ENCODE assay signal across 8 cellular contexts in the genomic region with DNA sequence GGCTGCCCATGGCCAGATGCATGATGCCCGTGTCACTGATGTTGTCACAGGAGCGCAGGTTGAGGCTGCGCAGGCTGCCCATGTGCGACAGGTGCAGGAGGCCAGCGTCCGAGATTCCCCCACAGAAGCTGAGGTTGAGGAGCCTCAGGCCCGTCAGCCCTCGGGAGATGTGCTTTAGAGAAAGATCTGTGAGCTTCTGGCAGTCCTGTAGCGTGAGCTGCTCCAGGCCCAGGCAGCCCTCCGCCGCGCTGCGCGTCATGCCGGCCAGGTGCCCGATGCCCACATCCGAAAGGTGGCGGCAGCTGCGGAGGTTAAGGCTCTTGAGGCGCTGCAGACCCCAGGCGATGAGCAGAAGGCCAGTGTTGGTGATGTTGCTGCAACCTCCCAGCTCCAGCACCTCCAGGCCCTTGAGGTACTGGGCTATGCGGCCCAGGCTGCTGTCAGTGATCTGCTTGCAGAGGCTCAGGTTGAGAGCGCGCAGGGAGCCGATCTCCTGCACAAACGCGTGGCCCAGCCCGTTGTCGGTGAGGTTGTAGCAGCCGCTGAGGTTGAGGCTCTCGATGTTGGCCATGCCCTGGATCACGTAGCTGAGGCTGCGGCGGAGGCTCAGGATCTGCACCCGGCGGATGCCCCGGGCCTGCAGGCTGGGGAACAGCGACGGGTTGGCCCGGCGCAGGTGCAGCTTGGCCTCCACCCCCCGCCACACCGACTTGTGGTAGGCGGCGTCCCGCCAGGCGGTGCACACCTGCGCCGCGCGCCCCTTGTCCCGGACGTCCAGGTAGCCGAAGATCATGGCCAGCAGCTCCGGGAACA. TPM values are rescaled to one million over a fixed set of nuclear protein-coding genes. Genes with fewer than 3 reads are reported as not detected.
DNase-seq lines count a peak whose midpoint lies in the region; ATAC-seq and TF ChIP-seq lines count a peak whose summit lies in the region.

No MANE protein-coding gene starts in this region.

- H2AFZ ChIP-seq in GM23338 = no peak overlapping the region

- ATAC-seq in GM23338 = peak; percentile 13
- peak; percentile 42 for ATAC-seq in stimulated activated effector memory CD8-positive, alpha-beta T cell treated with anti-CD3 and anti-CD28 coated beads, Interleukin-12 subunit alpha, Interleukin-12 subunit beta, amount 100 ng/mL, for 72 hours

- H3K9me3 Mint-ChIP-seq in GM23338 = no peaks in the 10 kb centered on the region; the same call in 2 of the 3 replicates
- H3K9me3 Mint-ChIP-seq in stimulated activated effector memory CD8-positive, alpha-beta T cell treated with anti-CD3 and anti-CD28 coated beads, Interleukin-12 subunit alpha, Interleukin-12 subunit beta, amount 100 ng/mL, for 72 hours = no peaks in the 10 kb centered on the region

- peaks cover 16% of the 10 kb centered on the region; the same call in 1 of the 2 replicates for H3K79me2 ChIP-seq in GM23338 (replicated peaks; ENCODE audit: insufficient read depth)

- peak; percentile 73 for DNase-seq in ELR (ENCODE audit: low read depth)
- DNase-seq in GM23338 (ENCODE audit: low spot score) = peak; percentile 53
- DNase-seq in LoVo (ENCODE audit: low spot score) = peak; percentile 47
- peak; percentile 42 for DNase-seq in activated CD4-positive, alpha-beta T cell treated with anti-CD3 and anti-CD28 coated beads for 1 hour
- peak; percentile 24 for DNase-seq in cortex of kidney (lab: John Stamatoyannopoulos, UW)
- peak; percentile 47 to 53 for DNase-seq in lung microvascular endothelial cell (ENCODE audit: low read depth in 2 of 2)
- DNase-seq in stimulated activated effector memory CD8-positive, alpha-beta T cell treated with anti-CD3 and anti-CD28 coated beads, Interleukin-12 subunit alpha, Interleukin-12 subunit beta, amount 100 ng/mL, for 72 hours (ENCODE audit: low spot score in 2 of 2) = peak; percentile 33 to 79
- no peak for DNase-seq in COLO829 (ENCODE audit: low spot score)

- H3F3A ChIP-seq in GM23338 (replicated peaks; ENCODE audit: low read depth) = peaks cover 31% of the 10 kb centered on the region

- peaks cover 77% of the 10 kb centered on the region for H3K27me3 Mint-ChIP-seq in GM23338 (ENCODE audit: insufficient read depth, low read depth, poor library complexity)

- TF ChIP-seq CTCF in GM23338 (conservative IDR thresholded peaks at IDR 0.05; ENCODE audit: low read depth in 2 of 2) = no peak

- peaks cover 52% of the 10 kb centered on the region for H3K4me1 Mint-ChIP-seq in GM23338
- peaks cover 48% of the 10 kb centered on the region for H3K4me1 Mint-ChIP-seq in stimulated activated effector memory CD8-positive, alpha-beta T cell treated with anti-CD3 and anti-CD28 coated beads, Interleukin-12 subunit alpha, Interleukin-12 subunit beta, amount 100 ng/mL, for 72 hours

- H3K4me1 ChIP-seq in GM23338 (ENCODE audit: insufficient read depth) = peaks cover 35% of the 10 kb centered on the region

- H3K36me3 ChIP-seq in GM23338 (ENCODE audit: insufficient read depth) = no peaks in the 10 kb centered on the region

- H3K9me2 ChIP-seq in GM23338 (ENCODE audit: insufficient read depth) = no peaks in the 10 kb centered on the region

- peak overlapping the region; percentile 76 for H3K4me2 ChIP-seq in GM23338

- H3K4me3 Mint-ChIP-seq in GM23338 = peak overlapping the region; percentile 79
- H3K4me3 Mint-ChIP-seq in stimulated activated effector memory CD8-positive, alpha-beta T cell treated with anti-CD3 and anti-CD28 coated beads, Interleukin-12 subunit alpha, Interleukin-12 subunit beta, amount 100 ng/mL, for 72 hours = peak overlapping the region; percentile 83

- H3K4me3 ChIP-seq in GM23338 = peak overlapping the region; percentile 65

- peaks cover 4% of the 10 kb centered on the region; the same call in 1 of the 3 replicates for H3K36me3 Mint-ChIP-seq in GM23338 (ENCODE audit: low read depth)
- H3K36me3 Mint-ChIP-seq in stimulated activated effector memory CD8-positive, alpha-beta T cell treated with anti-CD3 and anti-CD28 coated beads, Interleukin-12 subunit alpha, Interleukin-12 subunit beta, amount 100 ng/mL, for 72 hours = peaks cover 52% of the 10 kb centered on the region

- H3K27me3 ChIP-seq in GM23338 (ENCODE audit: insufficient read depth) = peaks cover 85% of the 10 kb centered on the region

- no peak overlapping the region for H3K27ac Mint-ChIP-seq in GM23338
- H3K27ac Mint-ChIP-seq in stimulated activated effector memory CD8-positive, alpha-beta T cell treated with anti-CD3 and anti-CD28 coated beads, Interleukin-12 subunit alpha, Interleukin-12 subunit beta, amount 100 ng/mL, for 72 hours = peak overlapping the region; percentile 92

- H4K20me1 ChIP-seq in GM23338 (replicated peaks; ENCODE audit: insufficient read depth) = peaks cover 15% of the 10 kb centered on the region

- H3K27ac ChIP-seq in GM23338 (ENCODE audit: low read depth) = no peak overlapping the region

TF ChIP-seq in GM23338, 12 proteins besides CTCF, POLR2A, EP300 and RAD21:
- peak; percentile 46 for TF ChIP-seq EZH2 (IDR thresholded peaks at IDR 0.05; ENCODE audit: low read depth, unreplicated experiment)
- TF ChIP-seq, protein P1, sequence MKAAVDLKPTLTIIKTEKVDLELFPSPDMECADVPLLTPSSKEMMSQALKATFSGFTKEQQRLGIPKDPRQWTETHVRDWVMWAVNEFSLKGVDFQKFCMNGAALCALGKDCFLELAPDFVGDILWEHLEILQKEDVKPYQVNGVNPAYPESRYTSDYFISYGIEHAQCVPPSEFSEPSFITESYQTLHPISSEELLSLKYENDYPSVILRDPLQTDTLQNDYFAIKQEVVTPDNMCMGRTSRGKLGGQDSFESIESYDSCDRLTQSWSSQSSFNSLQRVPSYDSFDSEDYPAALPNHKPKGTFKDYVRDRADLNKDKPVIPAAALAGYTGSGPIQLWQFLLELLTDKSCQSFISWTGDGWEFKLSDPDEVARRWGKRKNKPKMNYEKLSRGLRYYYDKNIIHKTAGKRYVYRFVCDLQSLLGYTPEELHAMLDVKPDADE (IDR thresholded peaks at IDR 0.05) = no peak
- peak; percentile 39 for TF ChIP-seq EZH2phosphoT487 (IDR thresholded peaks at IDR 0.05; ENCODE audit: unreplicated experiment)
- no peak for TF ChIP-seq STAT1 (IDR thresholded peaks at IDR 0.05; ENCODE audit: unreplicated experiment)

RNA-seq across cellular contexts. Expression of gene FBXL14, which starts 0.9 kb away (rescaled TPM):
- total RNA-seq in GM23338 (2014; rRNA removed; shearing (Covaris generic)) = 9.1 and 9.4 TPM in 2 replicates
- polyA plus RNA-seq in GM23338 (2016; fragmentation: Nextera tagmentation; extraction: Ambion mirVana) = 0.40 and 0.74 TPM in 2 replicates
- total RNA-seq in lung microvascular endothelial cell = 10.2 and 15.5 TPM in 2 replicates

RNA-seq across cellular contexts. Expression of gene WNT5B, which starts 35.6 kb away (rescaled TPM):
- 1.0 and 2.7 TPM in 2 replicates for total RNA-seq in GM23338 (2014; rRNA removed; shearing (Covaris generic))
- 0.87 and 1.4 TPM in 2 replicates for polyA plus RNA-seq in GM23338 (2016; fragmentation: Nextera tagmentation; extraction: Ambion mirVana)
- 0.20 and 0.22 TPM in 2 replicates for total RNA-seq in lung microvascular endothelial cell
